In the genomic region with DNA sequence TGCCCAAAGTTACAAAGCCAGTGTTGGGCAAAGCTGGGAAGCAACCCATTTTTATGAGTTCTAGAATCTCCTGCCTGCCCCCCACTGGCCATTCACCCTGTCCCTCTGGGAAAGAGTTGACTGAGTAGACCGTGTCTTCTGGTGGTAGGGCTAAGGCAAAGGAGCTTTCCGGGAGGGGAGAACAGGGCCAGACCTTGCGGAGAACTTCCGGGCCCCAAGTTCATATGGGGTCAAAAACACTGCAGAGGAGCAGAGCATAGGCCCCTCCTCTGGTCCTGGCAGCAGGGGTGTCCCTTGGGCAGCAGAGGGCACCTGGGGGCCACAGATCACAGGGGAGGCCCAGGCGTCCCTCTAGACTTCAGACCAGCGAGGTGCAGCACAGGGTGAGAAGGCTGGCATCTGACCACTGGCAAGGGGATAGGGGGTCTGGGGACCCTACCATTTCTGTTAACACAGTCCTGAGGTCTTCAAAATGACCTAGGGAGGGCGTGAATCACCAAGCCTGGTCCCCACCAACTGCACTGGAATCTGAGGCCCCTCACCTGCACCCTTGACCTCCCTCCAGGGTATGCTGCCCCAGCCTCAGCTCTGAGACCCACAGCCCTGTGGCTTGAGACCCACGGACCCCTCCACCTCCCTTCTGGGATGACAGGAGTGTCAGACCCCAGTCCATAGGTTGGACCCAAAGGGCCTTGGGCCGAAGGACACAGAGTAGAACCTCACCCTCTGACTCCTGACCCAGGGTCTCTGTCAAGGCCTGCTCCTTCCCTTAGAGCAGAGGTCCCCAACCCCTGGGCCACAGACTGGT, we compare ENCODE assay signal across 8 cellular contexts. TPM values are rescaled to one million over a fixed set of nuclear protein-coding genes. Genes with fewer than 3 reads are reported as not detected.
A peak's percentile ranks its signal among the peaks of the same experiment; 100 is the strongest.
DNase-seq lines count a peak whose midpoint lies in the region; ATAC-seq and TF ChIP-seq lines count a peak whose summit lies in the region.

No MANE protein-coding gene starts in this region.

- peaks cover 4% of the 10 kb centered on the region for H3K36me3 Mint-ChIP-seq in activated naive CD8-positive, alpha-beta T cell treated with anti-CD3 and anti-CD28 coated beads for 36 hours

- H4K20me1 ChIP-seq in GM23248 (ENCODE audit: insufficient read depth) = no peaks in the 10 kb centered on the region

- H3K4me2 ChIP-seq in GM23248 (ENCODE audit: unreplicated experiment) = no peak overlapping the region

- H3K27me3 ChIP-seq in ACC112 (ENCODE audit: insufficient read depth, low read length) (no peaks in the 10 kb centered on the region), GM23248 (replicated peaks; ENCODE audit: insufficient read depth) (no peaks in the 10 kb centered on the region), right lobe of liver (no peaks in the 10 kb centered on the region)

- H3F3A ChIP-seq in GM23248 (ENCODE audit: insufficient read depth) = 0 out of 2 replicates have a peak, but pooled peaks cover 4% of the 10 kb centered on the region

- no peak overlapping the region for H3K9ac ChIP-seq in GM23248

- H3K9me2 ChIP-seq in GM23248 (ENCODE audit: insufficient read depth) = no peaks in the 10 kb centered on the region

- peak overlapping the region; percentile 92 for H3K4me3 Mint-ChIP-seq in activated naive CD8-positive, alpha-beta T cell treated with anti-CD3 and anti-CD28 coated beads for 36 hours

- no peak overlapping the region for H3K27ac Mint-ChIP-seq in activated naive CD8-positive, alpha-beta T cell treated with anti-CD3 and anti-CD28 coated beads for 36 hours

- H3K9me3 Mint-ChIP-seq in activated naive CD8-positive, alpha-beta T cell treated with anti-CD3 and anti-CD28 coated beads for 36 hours = no peaks in the 10 kb centered on the region

- H3K36me3 ChIP-seq in ACC112 (ENCODE audit: insufficient read depth, low read length) (no peaks in the 10 kb centered on the region), GM23248 (ENCODE audit: low read depth) (no peaks in the 10 kb centered on the region), right lobe of liver (peaks cover 0 to 42% (median 20%) of the 10 kb centered on the region in 4 donors)

- H2AFZ ChIP-seq in ACC112 (ENCODE audit: low read length, unreplicated experiment) (no peak overlapping the region), GM23248 (no peak overlapping the region)

- intact Hi-C loops in right lobe of liver (cut with DNase I) = no loop called here

- ATAC-seq in right lobe of liver = peak; percentile 23 to 31 (median 26)

- peaks cover 19% of the 10 kb centered on the region for H3K4me1 ChIP-seq in ACC112 (ENCODE audit: control insufficient read depth, insufficient read depth, low read length, unreplicated experiment)
- H3K4me1 ChIP-seq in GM23248 (ENCODE audit: insufficient read depth) = peaks cover 14% of the 10 kb centered on the region
- peaks cover 0 to 29% (median 6%) of the 10 kb centered on the region in 4 donors for H3K4me1 ChIP-seq in right lobe of liver

- TF ChIP-seq CTCF in right lobe of liver (IDR thresholded peaks at IDR 0.05) = peak; percentile 13 to 31 (median 18)

- DNase-seq in GM23248 (peak; percentile 53), right lobe of liver (no peak), germinal center (ENCODE audit: low spot score) (no peak), NCI-H2171 treated with DMSO at 0.1 percent for 48 hours (lab: John Stamatoyannopoulos, UW) (no peak), NCI-H1105 treated with DMSO at 0.1 percent for 48 hours (lab: John Stamatoyannopoulos, UW) (no peak)
- no peak for DNase-seq in activated naive CD8-positive, alpha-beta T cell treated with anti-CD3 and anti-CD28 coated beads for 36 hours
- no peak for DNase-seq in stimulated activated naive CD4-positive, alpha-beta T cell (lab: John Stamatoyannopoulos, UW)

- H3K79me2 ChIP-seq in ACC112 (ENCODE audit: control insufficient read depth, insufficient read depth, low read length, unreplicated experiment) (peaks cover 30% of the 10 kb centered on the region), GM23248 (ENCODE audit: insufficient read depth) (peaks cover 19% of the 10 kb centered on the region; the same call in 1 of the 2 replicates)

- no peak for TF ChIP-seq POLR2A in right lobe of liver (IDR thresholded peaks at IDR 0.05)

- in situ Hi-C loops in GM23248 (cut with MboI) = no loop called here

- H3K4me3 ChIP-seq in ACC112 (ENCODE audit: low read depth, low read length) (peak overlapping the region; percentile 95; the same call in 1 of the 2 replicates), GM23248 (no peak overlapping the region; the same call in 1 of the 2 replicates), right lobe of liver (no peak overlapping the region)

- no peak overlapping the region for H3K27ac ChIP-seq in ACC112 (ENCODE audit: low read depth, low read length)
- H3K27ac ChIP-seq in GM23248 = no peak overlapping the region; the same call in 1 of the 2 replicates
- H3K27ac ChIP-seq in right lobe of liver = peak overlapping the region in 1 of 3 donors; percentile 53

- H3K4me1 Mint-ChIP-seq in activated naive CD8-positive, alpha-beta T cell treated with anti-CD3 and anti-CD28 coated beads for 36 hours = peaks cover 31% of the 10 kb centered on the region

- 89 to 90% methylated on average over 9 of the region's 9 CpGs for WGBS in GM23248 (ENCODE audit: low coverage in 1 of 2, low lambda C conversion rate in 2 of 2, missing lambda C conversion rate in 2 of 2), 2 experiments
- 40% methylated on average over 5 of the region's 9 CpGs for WGBS in right lobe of liver (ENCODE audit: insufficient coverage, low coverage, low lambda C conversion rate, missing lambda C conversion rate)

- no peaks in the 10 kb centered on the region for H3K27me3 Mint-ChIP-seq in activated naive CD8-positive, alpha-beta T cell treated with anti-CD3 and anti-CD28 coated beads for 36 hours

- H3K9me3 ChIP-seq in GM23248 (ENCODE audit: low read depth) = no peaks in the 10 kb centered on the region
- H3K9me3 ChIP-seq in right lobe of liver = no peaks in the 10 kb centered on the region

RNA-seq across cellular contexts. Expression of a gene that starts 1.3 kb away (rescaled TPM):
- 73.9 and 92.7 TPM in 2 replicates for total RNA-seq in GM23248 (2014; rRNA removed; shearing (Covaris generic))
- 39.0 and 41.5 TPM in 2 replicates for polyA plus RNA-seq in GM23248 (2016; fragmentation: Nextera tagmentation; extraction: Ambion mirVana)
- 10 to 100 TPM; 49.3 to 52.3 TPM for total RNA-seq in activated naive CD8-positive, alpha-beta T cell treated with anti-CD3 and anti-CD28 coated beads for 36 hours
- total RNA-seq in right lobe of liver = 10 to 100 TPM; 32.9 to 76.7 (median 41.2) TPM

RNA-seq across cellular contexts. Expression of a gene that starts 40.3 kb away (rescaled TPM):
- total RNA-seq in GM23248 (2014; rRNA removed; shearing (Covaris generic)) = 5.7 and 14.7 TPM in 2 replicates
- 6.6 and 8.7 TPM in 2 replicates for polyA plus RNA-seq in GM23248 (2016; fragmentation: Nextera tagmentation; extraction: Ambion mirVana)
- 1 to 10 TPM; 6.2 to 6.4 TPM for total RNA-seq in activated naive CD8-positive, alpha-beta T cell treated with anti-CD3 and anti-CD28 coated beads for 36 hours
- total RNA-seq in right lobe of liver = 100 to 1,000 TPM; 282 to 525 (median 330) TPM

Comparison
In these comparisons a context has a peak if more than half of its experiments do, and no peak if none do; other contexts are left out.
1. RNA of a gene that starts 40.3 kb away (total RNA-seq): 282 to 525 TPM in right lobe of liver; 5.7 to 14.7 TPM in GM23248 and 6.2 to 6.4 TPM in activated naive CD8-positive, alpha-beta T cell treated with anti-CD3 and anti-CD28 coated beads for 36 hours; every median in the first group is over 10 times any median in the second.